Comparison of ENCODE assay signal across 34 cellular contexts in genomic region chr10:59867590-59867989, GRCh38.
"Had no signal": no experiment of that assay in that cellular context is flagged by ENCODE, and none has a peak within 500 bp of the region (broad histone marks: within the 10 kb centered on the region; RNA-seq: fewer than 3 reads in every experiment).

No MANE protein-coding gene starts in this region.

- H3K4me3 Mint-ChIP-seq: activated CD4-positive, alpha-beta memory T cell treated with anti-CD3 and anti-CD28 coated beads, Interleukin-2, amount 10 ng/mL, durations not matched to agents 7 days and 5 days; activated CD4-positive, alpha-beta T cell treated with anti-CD3 and anti-CD28 coated beads for 36 hours; activated CD4-positive, alpha-beta T cell treated with anti-CD3 and anti-CD28 coated beads, Interleukin-2, amount 10 ng/mL, durations not matched to agents 24 days and 14 days; activated naive CD4-positive, alpha-beta T cell treated with anti-CD3 and anti-CD28 coated beads for 36 hours; activated naive CD4-positive, alpha-beta T cell treated with anti-CD3 and anti-CD28 coated beads, Interleukin-2, amount 50 U/mL, for 24 hours; activated naive CD8-positive, alpha-beta T cell treated with anti-CD3 and anti-CD28 coated beads for 36 hours; activated naive CD8-positive, alpha-beta T cell treated with anti-CD3 and anti-CD28 coated beads, Interleukin-2, amount 50 U/mL, for 24 hours; activated T-helper 1 cell treated with anti-CD3 and anti-CD28 coated beads, Interleukin-12 subunit alpha, Interleukin-12 subunit beta, Interleukin-2, Interleukin-4 antibody, amounts not matched to agents 30 ng/mL and 10 ng/mL and 1 ng/mL, durations not matched to agents 14 hours and 24 hours and 36 hours; effector memory CD8-positive, alpha-beta T cell; T-helper 17 cell; T-helper 2 cell treated with Interferon-gamma antibody and Interleukin-4, amounts not matched to agents 5 μg/mL and 100 μg/mL, for 36 hours had no signal

- H3K27ac ChIP-seq: adrenal gland, epithelial cell of prostate had no signal

- H3K9me3 Mint-ChIP-seq: activated CD4-positive, alpha-beta memory T cell treated with anti-CD3 and anti-CD28 coated beads, Interleukin-2, amount 10 ng/mL, durations not matched to agents 7 days and 5 days; activated CD4-positive, alpha-beta T cell treated with anti-CD3 and anti-CD28 coated beads, Interleukin-2, amount 10 ng/mL, durations not matched to agents 24 days and 14 days; activated naive CD4-positive, alpha-beta T cell treated with anti-CD3 and anti-CD28 coated beads for 36 hours; activated naive CD4-positive, alpha-beta T cell treated with anti-CD3 and anti-CD28 coated beads, Interleukin-2, amount 50 U/mL, for 24 hours; activated naive CD8-positive, alpha-beta T cell treated with anti-CD3 and anti-CD28 coated beads for 36 hours; activated naive CD8-positive, alpha-beta T cell treated with anti-CD3 and anti-CD28 coated beads, Interleukin-2, amount 50 U/mL, for 24 hours; activated T-helper 1 cell treated with anti-CD3 and anti-CD28 coated beads, Interleukin-12 subunit alpha, Interleukin-12 subunit beta, Interleukin-2, Interleukin-4 antibody, amounts not matched to agents 30 ng/mL and 10 ng/mL and 1 ng/mL, durations not matched to agents 14 hours and 24 hours and 36 hours; activated T-helper 2 cell treated with anti-CD3 and anti-CD28 coated beads, Interferon-gamma antibody, Interleukin-2, Interleukin-4, amounts not matched to agents 10 μg/mL and 5 μg/mL and 100 μg/mL, durations not matched to agents 14 hours and 24 hours and 36 hours; effector memory CD8-positive, alpha-beta T cell; T-helper 2 cell treated with Interferon-gamma antibody and Interleukin-4, amounts not matched to agents 5 μg/mL and 100 μg/mL, for 36 hours had no signal

- H3K27ac Mint-ChIP-seq: activated CD4-positive, alpha-beta memory T cell treated with anti-CD3 and anti-CD28 coated beads, Interleukin-2, amount 10 ng/mL, durations not matched to agents 7 days and 5 days; activated CD4-positive, alpha-beta T cell treated with anti-CD3 and anti-CD28 coated beads for 36 hours; activated CD4-positive, alpha-beta T cell treated with anti-CD3 and anti-CD28 coated beads, Interleukin-2, amount 10 ng/mL, durations not matched to agents 24 days and 14 days; activated naive CD4-positive, alpha-beta T cell treated with anti-CD3 and anti-CD28 coated beads for 36 hours; activated naive CD4-positive, alpha-beta T cell treated with anti-CD3 and anti-CD28 coated beads, Interleukin-2, amount 50 U/mL, for 24 hours; activated naive CD8-positive, alpha-beta T cell treated with anti-CD3 and anti-CD28 coated beads for 36 hours; activated naive CD8-positive, alpha-beta T cell treated with anti-CD3 and anti-CD28 coated beads, Interleukin-2, amount 50 U/mL, for 24 hours; activated T-helper 1 cell treated with anti-CD3 and anti-CD28 coated beads, Interleukin-12 subunit alpha, Interleukin-12 subunit beta, Interleukin-2, Interleukin-4 antibody, amounts not matched to agents 30 ng/mL and 10 ng/mL and 1 ng/mL, durations not matched to agents 14 hours and 24 hours and 36 hours; activated T-helper 2 cell treated with anti-CD3 and anti-CD28 coated beads, Interferon-gamma antibody, Interleukin-2, Interleukin-4, amounts not matched to agents 10 μg/mL and 5 μg/mL and 100 μg/mL, durations not matched to agents 14 hours and 24 hours and 36 hours; T-helper 17 cell; T-helper 2 cell treated with Interferon-gamma antibody and Interleukin-4, amounts not matched to agents 5 μg/mL and 100 μg/mL, for 36 hours had no signal

- H3K27me3 Mint-ChIP-seq: activated CD4-positive, alpha-beta memory T cell treated with anti-CD3 and anti-CD28 coated beads, Interleukin-2, amount 10 ng/mL, durations not matched to agents 7 days and 5 days; activated CD4-positive, alpha-beta T cell treated with anti-CD3 and anti-CD28 coated beads for 36 hours; activated CD4-positive, alpha-beta T cell treated with anti-CD3 and anti-CD28 coated beads, Interleukin-2, amount 10 ng/mL, durations not matched to agents 24 days and 14 days; activated naive CD4-positive, alpha-beta T cell treated with anti-CD3 and anti-CD28 coated beads, Interleukin-2, amount 50 U/mL, for 24 hours; activated naive CD8-positive, alpha-beta T cell treated with anti-CD3 and anti-CD28 coated beads for 36 hours; activated naive CD8-positive, alpha-beta T cell treated with anti-CD3 and anti-CD28 coated beads, Interleukin-2, amount 50 U/mL, for 24 hours; effector memory CD8-positive, alpha-beta T cell; T-helper 17 cell had no signal

- H3K27me3 ChIP-seq: adrenal gland, body of pancreas, heart left ventricle had no signal

- ATAC-seq: activated CD4-positive, alpha-beta T cell treated with anti-CD3 and anti-CD28 coated beads for 36 hours; activated naive CD8-positive, alpha-beta T cell treated with anti-CD3 and anti-CD28 coated beads, Interleukin-2, amount 50 U/mL, for 24 hours; body of pancreas; effector memory CD8-positive, alpha-beta T cell; heart left ventricle; T-helper 17 cell had no signal

- H3K4me3 ChIP-seq: adrenal gland, body of pancreas, heart left ventricle had no signal

- DNase-seq: activated CD4-positive, alpha-beta memory T cell treated with anti-CD3 and anti-CD28 coated beads, Interleukin-2, amount 10 ng/mL, durations not matched to agents 7 days and 5 days; activated CD4-positive, alpha-beta T cell treated with anti-CD3 and anti-CD28 coated beads for 36 hours; activated CD4-positive, alpha-beta T cell treated with anti-CD3 and anti-CD28 coated beads, Interleukin-2, amount 50 U/mL, for 4 hours; activated CD4-positive, CD25-positive, alpha-beta regulatory T cell; activated CD4-positive, CD25-positive, alpha-beta regulatory T cell treated with anti-CD3 and anti-CD28 coated beads, Interleukin-2, amount 50 U/mL, for 72 hours; activated CD8-positive, alpha-beta memory T cell treated with anti-CD3 and anti-CD28 coated beads, Interleukin-2, amount 50 U/mL, for 48 hours; activated effector memory CD4-positive, alpha-beta T cell treated with anti-CD3 and anti-CD28 coated beads, Interleukin-2, amount 50 U/mL, for 16 hours; activated naive CD4-positive, alpha-beta T cell treated with anti-CD3 and anti-CD28 coated beads for 36 hours; activated naive CD8-positive, alpha-beta T cell treated with anti-CD3 and anti-CD28 coated beads for 36 hours; activated naive CD8-positive, alpha-beta T cell treated with anti-CD3 and anti-CD28 coated beads, Interleukin-2, amount 50 U/mL, for 24 hours; activated T-cell treated with anti-CD3 and anti-CD28 coated beads for 4 hours; activated T-cell treated with anti-CD3 and anti-CD28 coated beads, Interleukin-2, amount 50 U/mL, for 48 hours; adrenal gland; amygdala; aorta; caudate nucleus; cortex of kidney; dermis blood vessel endothelial cell; effector CD4-positive, alpha-beta T cell; effector memory CD8-positive, alpha-beta T cell; foreskin fibroblast; glutamatergic neuron; heart left ventricle; T-helper 1 cell; T-helper 17 cell; T1000; WERI-Rb-1 had no signal

- H3K36me3 ChIP-seq: adrenal gland, heart left ventricle, WERI-Rb-1 had no signal

- H3K36me3 Mint-ChIP-seq: activated naive CD4-positive, alpha-beta T cell treated with anti-CD3 and anti-CD28 coated beads, Interleukin-2, amount 50 U/mL, for 24 hours had no signal

- H3K9me3 ChIP-seq: adrenal gland, body of pancreas, heart left ventricle had no signal
